ENCODE assay signal across 19 cellular contexts in the genomic region with DNA sequence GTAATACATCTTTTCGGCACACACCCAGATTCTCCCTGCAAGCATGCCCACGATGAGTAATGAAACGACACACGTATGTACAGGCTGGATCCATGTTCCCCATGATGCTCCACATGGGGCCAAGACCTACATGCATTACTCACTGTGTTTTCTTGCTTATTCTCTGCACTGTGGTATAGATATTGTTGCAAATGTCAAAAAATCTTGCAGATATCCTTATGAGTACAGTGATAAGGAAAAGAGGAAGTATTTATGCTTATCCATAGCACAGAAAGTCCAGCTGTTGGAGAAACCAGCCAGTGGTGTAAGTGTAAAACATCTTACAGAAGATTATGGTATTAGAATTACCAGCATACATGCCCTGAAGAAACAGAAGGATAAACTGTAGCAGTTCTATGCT. TPM values are rescaled to one million over a fixed set of nuclear protein-coding genes. Genes with fewer than 3 reads are reported as not detected.
"Had no signal": no experiment of that assay in that cellular context is flagged by ENCODE, and none has a peak within 500 bp of the region (broad histone marks: within the 10 kb centered on the region; RNA-seq: fewer than 3 reads in every experiment).

No MANE protein-coding gene starts in this region.

- H3K27ac ChIP-seq: brain microvascular endothelial cell, cardiac muscle cell, SK-N-MC had no signal

- H3K4me3 ChIP-seq: cardiac muscle cell, SK-N-MC had no signal

- H3K27me3 ChIP-seq: brain microvascular endothelial cell, cardiac muscle cell had no signal

- H3K36me3 ChIP-seq: brain microvascular endothelial cell, cardiac muscle cell had no signal

- DNase-seq: activated CD4-positive, alpha-beta T cell treated with anti-CD3 and anti-CD28 coated beads for 48 hours; activated CD4-positive, alpha-beta T cell treated with anti-CD3 and anti-CD28 coated beads, Interleukin-2, amount 50 U/mL, for 4 hours; activated CD8-positive, alpha-beta memory T cell treated with anti-CD3 and anti-CD28 coated beads, Interleukin-2, amount 50 U/mL, for 48 hours; activated CD8-positive, alpha-beta T cell treated with anti-CD3 and anti-CD28 coated beads, Interleukin-2, amount 10 ng/mL, durations not matched to agents 7 days and 5 days; activated effector memory CD4-positive, alpha-beta T cell treated with Interleukin-2 at 50 U/mL for 16 hours; activated naive CD4-positive, alpha-beta T cell; activated T-cell treated with anti-CD3 and anti-CD28 coated beads, Interleukin-2, amount 50 U/mL, for 1 hour; brain microvascular endothelial cell; Karpas-422; MM.1S; NCI-H1105; NCI-H1436; NCI-H1694 treated with DMSO at 0.1 percent for 48 hours; NCI-H2029 treated with DMSO at 0.1 percent for 48 hours; NCI-H510A treated with DMSO at 0.1 percent for 48 hours; RPMI8226 had no signal

RNA-seq across cellular contexts. Expression of gene SGPP2, which starts 32.5 kb away (rescaled TPM):
- total RNA-seq: OCI-LY7 had no signal
